8 cellular contexts compared by ENCODE assay signal in genomic region chr3:50567386-50568182, GRCh38. TPM values are rescaled to one million over a fixed set of nuclear protein-coding genes. Genes with fewer than 3 reads are reported as not detected.
DNase-seq lines count a peak whose midpoint lies in the region; ATAC-seq and TF ChIP-seq lines count a peak whose summit lies in the region.

Gene C3orf18 (minus strand): TSS chr3:50567747. CDS start chr3:50565699, 2,048 bp downstream.

- ATAC-seq in GM18873 (IDR thresholded peaks at IDR 0.05; ENCODE audit: low FRiP score, unreplicated experiment): peak; percentile 76
- peak; percentile 75 for ATAC-seq in HG03159 (IDR thresholded peaks at IDR 0.05; ENCODE audit: unreplicated experiment)
- peak; percentile 73 for ATAC-seq in activated CD8-positive, alpha-beta T cell treated with anti-CD3 and anti-CD28 coated beads for 36 hours
- ATAC-seq in lower lobe of right lung: peak; percentile 84 to 87

- H3K27me3 ChIP-seq in AG04450 (ENCODE audit: control insufficient read depth, insufficient read depth, low read length) (no peaks in the 10 kb centered on the region), ectodermal cell (ENCODE audit: control insufficient read depth, insufficient read depth, low read length, poor library complexity, severe bottlenecking) (peaks cover 12% of the 10 kb centered on the region), lower lobe of right lung (ENCODE audit: low read depth) (no peaks in the 10 kb centered on the region)

- peak within 1 kb of the TSS; percentile 91 for H3K4me3 Mint-ChIP-seq in activated CD8-positive, alpha-beta T cell treated with anti-CD3 and anti-CD28 coated beads for 36 hours

- peak; percentile 69 for DNase-seq in AG04450 (ENCODE audit: low read depth, low spot score)
- DNase-seq in NCI-H748 treated with DMSO at 0.1 percent for 48 hours (lab: John Stamatoyannopoulos, UW): peak; percentile 8
- peak; percentile 98 for DNase-seq in activated CD8-positive, alpha-beta T cell treated with anti-CD3 and anti-CD28 coated beads for 36 hours
- peak; percentile 96 for DNase-seq in lower lobe of right lung
- DNase-seq in stimulated activated CD4-positive, alpha-beta T cell treated with anti-CD3 and anti-CD28 coated beads, Interleukin-4, amount 100 ng/mL, for 48 hours (ENCODE audit: low read depth in 2 of 2): peak; percentile 91 to 97

- H3K4me1 Mint-ChIP-seq in activated CD8-positive, alpha-beta T cell treated with anti-CD3 and anti-CD28 coated beads for 36 hours (ENCODE audit: low read depth): peaks cover 45% of the 10 kb centered on the region

- H3K27ac ChIP-seq in AG04450 (ENCODE audit: low read depth, low read length) (peak within 1 kb of the TSS; percentile 31), ectodermal cell (ENCODE audit: insufficient read depth, low read depth, low read length, poor library complexity, severe bottlenecking) (no peak within 1 kb of the TSS), lower lobe of right lung (peak within 1 kb of the TSS; percentile 92)

- POLR2A ChIA-PET in AG04450 (lab: Yijun Ruan, JAX): interaction anchor here (0.5 to 1.6 kb wide), 6 partner anchors 9 to 932 kb away, joined by 3 to 5 read pairs (median 4); partner anchors contain the start of genes CISH and DCAF1
- POLR2A ChIA-PET in activated CD8-positive, alpha-beta T cell treated with anti-CD3 and anti-CD28 coated beads for 36 hours (lab: Charles Lee): interaction anchor here (0.7 to 18.9 kb wide), 10 partner anchors 8 to 268 kb away, joined by 3 to 2276 read pairs (median 8); partner anchors contain the start of genes CISH, HYAL3, MAPKAPK3 and NAA80

- intact Hi-C loops in activated CD8-positive, alpha-beta T cell treated with anti-CD3 and anti-CD28 coated beads for 36 hours (cut with micrococcal nuclease): no loop called here
- intact Hi-C loops in lower lobe of right lung (cut with DNase I): no loop called here

- H3K4me1 ChIP-seq in ectodermal cell (ENCODE audit: control insufficient read depth, insufficient read depth, low read length) (peaks cover 4% of the 10 kb centered on the region), lower lobe of right lung (peaks cover 42% of the 10 kb centered on the region)

- TF ChIP-seq CTCF in AG04450 (IDR thresholded peaks at IDR 0.05; ENCODE audit: low read depth, low read length) (no peak), lower lobe of right lung (IDR thresholded peaks at IDR 0.05) (no peak)
- no peak for TF ChIP-seq CTCF in activated CD8-positive, alpha-beta T cell treated with anti-CD3 and anti-CD28 coated beads for 36 hours (IDR thresholded peaks at IDR 0.05)

- CTCF ChIA-PET in AG04450 (lab: Charles Lee): interaction anchor here (0.6 to 14.4 kb wide), 5 partner anchors 10 to 49 kb away, joined by 3 to 436 read pairs (median 8); partner anchors contain the start of genes CISH and MAPKAPK3
- CTCF ChIA-PET in activated CD8-positive, alpha-beta T cell treated with anti-CD3 and anti-CD28 coated beads for 36 hours (lab: Charles Lee): interaction anchor here (1.2 to 14.6 kb wide), 6 partner anchors 22 to 220 kb away, joined by 3 to 769 read pairs (median 19); partner anchors contain the start of genes CISH and MAPKAPK3

- H3K36me3 ChIP-seq in ectodermal cell (ENCODE audit: control insufficient read depth, insufficient read depth, low read length): no peaks in the 10 kb centered on the region
- peaks cover 3% of the 10 kb centered on the region for H3K36me3 ChIP-seq in lower lobe of right lung

- WGBS in ectodermal cell, 2 experiments: 4 to 5% methylated on average over 53 to 54 of the region's 54 CpGs

- H3K4me3 ChIP-seq in AG04450 (ENCODE audit: low read depth, low read length): peak within 1 kb of the TSS; percentile 62
- peak within 1 kb of the TSS; percentile 89 for H3K4me3 ChIP-seq in ectodermal cell (ENCODE audit: insufficient read depth, low read depth, low read length)
- peak within 1 kb of the TSS; percentile 85 for H3K4me3 ChIP-seq in lower lobe of right lung

- peaks cover 48% of the 10 kb centered on the region for H3K36me3 Mint-ChIP-seq in activated CD8-positive, alpha-beta T cell treated with anti-CD3 and anti-CD28 coated beads for 36 hours (ENCODE audit: low read depth)

- no peaks in the 10 kb centered on the region for H3K9me3 Mint-ChIP-seq in activated CD8-positive, alpha-beta T cell treated with anti-CD3 and anti-CD28 coated beads for 36 hours

- H3K27ac Mint-ChIP-seq in activated CD8-positive, alpha-beta T cell treated with anti-CD3 and anti-CD28 coated beads for 36 hours: peak within 1 kb of the TSS; percentile 98

- no peaks in the 10 kb centered on the region for H3K27me3 Mint-ChIP-seq in activated CD8-positive, alpha-beta T cell treated with anti-CD3 and anti-CD28 coated beads for 36 hours

- H3K9me3 ChIP-seq in AG04450 (ENCODE audit: control insufficient read depth, insufficient read depth, low read length): no peaks in the 10 kb centered on the region
- no peaks in the 10 kb centered on the region for H3K9me3 ChIP-seq in ectodermal cell (ENCODE audit: control insufficient read depth, low read length)
- H3K9me3 ChIP-seq in lower lobe of right lung: no peaks in the 10 kb centered on the region

RNA-seq across cellular contexts. Expression of gene C3orf18, which starts in this region (rescaled TPM):
- polyA plus RNA-seq in AG04450 (2011; rRNA removed): 10.0 and 11.7 TPM in 2 replicates
- polyA minus RNA-seq in AG04450 (2011; rRNA and poly(A)+ RNA removed): 10.3 and 11.9 TPM in 2 replicates
- 10 to 100 TPM; 37.9 to 41.3 TPM for total RNA-seq in activated CD8-positive, alpha-beta T cell treated with anti-CD3 and anti-CD28 coated beads for 36 hours
- 11.1 TPM for polyA plus RNA-seq in ectodermal cell (2013, experiment 1 of 4)
- 11.5 TPM for polyA plus RNA-seq in ectodermal cell (2013, experiment 2 of 4)
- 11.2 TPM for polyA plus RNA-seq in ectodermal cell (2013, experiment 3 of 4)
- polyA plus RNA-seq in ectodermal cell (2013, experiment 4 of 4): 13.3 TPM
- 6.7 TPM for total RNA-seq in lower lobe of right lung

Comparison
In these comparisons a context has a peak if more than half of its experiments do, and no peak if none do; other contexts are left out.
1. DNase-seq: peak in every context shown above with its lines; median percentile 98 in activated CD8-positive, alpha-beta T cell treated with anti-CD3 and anti-CD28 coated beads for 36 hours; 96 in lower lobe of right lung; 94 in stimulated activated CD4-positive, alpha-beta T cell treated with anti-CD3 and anti-CD28 coated beads, Interleukin-4, amount 100 ng/mL, for 48 hours; 69 in AG04450; 8 in NCI-H748 treated with DMSO at 0.1 percent for 48 hours.